ENCODE assay signal across 9 cellular contexts in the genomic region with DNA sequence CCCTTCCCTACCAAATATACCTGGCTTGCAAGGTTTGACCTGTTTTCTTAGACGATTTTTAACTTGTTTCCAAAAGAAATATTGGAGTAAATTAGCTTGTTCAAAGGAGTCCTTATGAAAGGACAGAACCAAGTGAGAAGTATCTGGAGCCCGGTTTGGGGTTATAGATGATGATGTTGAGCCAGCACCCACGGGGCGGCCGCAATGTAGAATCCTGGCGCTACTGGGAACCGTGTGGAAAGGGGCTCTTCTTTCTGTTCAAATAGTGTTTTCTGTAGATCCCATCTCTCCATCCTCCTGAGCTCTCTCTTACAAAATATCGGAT. TPM values are rescaled to one million over a fixed set of nuclear protein-coding genes. Genes with fewer than 3 reads are reported as not detected.
DNase-seq lines count a peak whose midpoint lies in the region; ATAC-seq, FAIRE-seq and TF ChIP-seq lines count a peak whose summit lies in the region.
"Had no signal": no experiment of that assay in that cellular context is flagged by ENCODE, and none has a peak within 500 bp of the region (broad histone marks: within the 10 kb centered on the region; RNA-seq: fewer than 3 reads in every experiment).

No MANE protein-coding gene starts in this region.

- peaks cover 35% of the 10 kb centered on the region for H3K36me3 Mint-ChIP-seq in activated T-helper 2 cell treated with anti-CD3 and anti-CD28 coated beads, Interferon-gamma antibody, Interleukin-2, Interleukin-4, amounts not matched to agents 10 μg/mL and 5 μg/mL and 100 μg/mL, durations not matched to agents 14 hours and 24 hours and 36 hours (ENCODE audit: low read depth)

- H3K4me3 ChIP-seq in kidney (ENCODE audit: low read length in 2 of 2): peak overlapping the region; percentile 90 to 91

- H3K36me3 ChIP-seq in kidney (ENCODE audit: control insufficient read depth in 1 of 2, insufficient read depth in 2 of 2, low read length in 2 of 2): peaks cover 1 to 11% of the 10 kb centered on the region in 2 donors

- no peaks in the 10 kb centered on the region for H3K9me3 Mint-ChIP-seq in activated T-helper 2 cell treated with anti-CD3 and anti-CD28 coated beads, Interferon-gamma antibody, Interleukin-2, Interleukin-4, amounts not matched to agents 10 μg/mL and 5 μg/mL and 100 μg/mL, durations not matched to agents 14 hours and 24 hours and 36 hours

- H3K4me1 Mint-ChIP-seq in activated T-helper 2 cell treated with anti-CD3 and anti-CD28 coated beads, Interferon-gamma antibody, Interleukin-2, Interleukin-4, amounts not matched to agents 10 μg/mL and 5 μg/mL and 100 μg/mL, durations not matched to agents 14 hours and 24 hours and 36 hours (ENCODE audit: low read depth): peaks cover 44% of the 10 kb centered on the region

- intact Hi-C loops in activated T-helper 2 cell treated with anti-CD3 and anti-CD28 coated beads, Interferon-gamma antibody, Interleukin-2, Interleukin-4, amounts not matched to agents 10 μg/mL and 5 μg/mL and 100 μg/mL, durations not matched to agents 14 hours and 24 hours and 36 hours (cut with micrococcal nuclease): loop anchor here (1.0 kb wide), 1 partner anchor 19 kb away; no protein-coding TSS in a partner anchor
- intact Hi-C loops in kidney (cut with DNase I): no loop called here

- ATAC-seq in HG02642 (IDR thresholded peaks at IDR 0.05; ENCODE audit: poor library complexity, unreplicated experiment) (peak; percentile 1), GM21825 (IDR thresholded peaks at IDR 0.05; ENCODE audit: unreplicated experiment) (no peak)

- peaks cover 4% of the 10 kb centered on the region for H3K27me3 Mint-ChIP-seq in activated T-helper 2 cell treated with anti-CD3 and anti-CD28 coated beads, Interferon-gamma antibody, Interleukin-2, Interleukin-4, amounts not matched to agents 10 μg/mL and 5 μg/mL and 100 μg/mL, durations not matched to agents 14 hours and 24 hours and 36 hours (ENCODE audit: low read depth)

- H3K9ac ChIP-seq in kidney (ENCODE audit: low read length in 2 of 2): peak overlapping the region; percentile 37 to 61

- H3K9me3 ChIP-seq in kidney (ENCODE audit: control insufficient read depth in 1 of 2, low read length in 2 of 2): no peaks in the 10 kb centered on the region

- FAIRE-seq in kidney (lab: Jason Lieb, UNC) (no peak), urothelium cell line (lab: Jason Lieb, UNC) (no peak)

- no peak for DNase-seq in activated T-helper 2 cell treated with anti-CD3 and anti-CD28 coated beads, Interferon-gamma antibody, Interleukin-2, Interleukin-4, amounts not matched to agents 10 μg/mL and 5 μg/mL and 100 μg/mL, durations not matched to agents 14 hours and 24 hours and 36 hours (ENCODE audit: low spot score)
- DNase-seq in kidney (no peak), substantia nigra (lab: John Stamatoyannopoulos, UW) (peak in 5 of 49 donors; percentile 11 to 54 (median 46)), urothelium cell line (ENCODE audit: low spot score) (no peak), NCI-H187 treated with DMSO at 0.1 percent for 48 hours (lab: John Stamatoyannopoulos, UW) (no peak)

- H3K4me1 ChIP-seq in kidney (ENCODE audit: control insufficient read depth in 1 of 2, insufficient read depth in 1 of 2, low read depth in 1 of 2, low read length in 2 of 2): peaks cover 4 to 10% of the 10 kb centered on the region in 2 donors

- H3K4me3 Mint-ChIP-seq in activated T-helper 2 cell treated with anti-CD3 and anti-CD28 coated beads, Interferon-gamma antibody, Interleukin-2, Interleukin-4, amounts not matched to agents 10 μg/mL and 5 μg/mL and 100 μg/mL, durations not matched to agents 14 hours and 24 hours and 36 hours (ENCODE audit: low read depth): peak overlapping the region; percentile 96

- no peak for TF ChIP-seq CTCF in kidney (IDR thresholded peaks at IDR 0.05; ENCODE audit: borderline replicate concordance, extremely low read depth, insufficient read depth)

- H3K27ac ChIP-seq in kidney (ENCODE audit: low read depth in 2 of 2, low read length in 2 of 2) (peak overlapping the region in 1 of 2 donors; percentile 43), substantia nigra (ENCODE audit: low read depth, low read length, poor library complexity, severe bottlenecking) (peak overlapping the region; percentile 52)

- peak overlapping the region; percentile 88 for H3K27ac Mint-ChIP-seq in activated T-helper 2 cell treated with anti-CD3 and anti-CD28 coated beads, Interferon-gamma antibody, Interleukin-2, Interleukin-4, amounts not matched to agents 10 μg/mL and 5 μg/mL and 100 μg/mL, durations not matched to agents 14 hours and 24 hours and 36 hours

RNA-seq across cellular contexts. Expression of a gene that starts 0.5 kb away (rescaled TPM):
- 93.0 and 94.9 TPM in 2 replicates for total RNA-seq in activated T-helper 2 cell treated with anti-CD3 and anti-CD28 coated beads, Interferon-gamma antibody, Interleukin-2, Interleukin-4, amounts not matched to agents 10 μg/mL and 5 μg/mL and 100 μg/mL, durations not matched to agents 14 hours and 24 hours and 36 hours
- total RNA-seq in kidney: 26.4 TPM
- polyA plus RNA-seq in kidney (ENCODE audit: insufficient read depth, low read depth, low replicate concordance): 13.0 TPM

RNA-seq across cellular contexts. Expression of a gene that starts 28.7 kb away (rescaled TPM):
- 0.21 and 0.28 TPM in 2 replicates for total RNA-seq in activated T-helper 2 cell treated with anti-CD3 and anti-CD28 coated beads, Interferon-gamma antibody, Interleukin-2, Interleukin-4, amounts not matched to agents 10 μg/mL and 5 μg/mL and 100 μg/mL, durations not matched to agents 14 hours and 24 hours and 36 hours
- total RNA-seq in kidney: not detected
- not detected for polyA plus RNA-seq in kidney (ENCODE audit: insufficient read depth, low read depth, low replicate concordance)
- total RNA-seq: left cardiac atrium, M059J had no signal
